Comparison of ENCODE assay signal across 9 cellular contexts in the genomic region with DNA sequence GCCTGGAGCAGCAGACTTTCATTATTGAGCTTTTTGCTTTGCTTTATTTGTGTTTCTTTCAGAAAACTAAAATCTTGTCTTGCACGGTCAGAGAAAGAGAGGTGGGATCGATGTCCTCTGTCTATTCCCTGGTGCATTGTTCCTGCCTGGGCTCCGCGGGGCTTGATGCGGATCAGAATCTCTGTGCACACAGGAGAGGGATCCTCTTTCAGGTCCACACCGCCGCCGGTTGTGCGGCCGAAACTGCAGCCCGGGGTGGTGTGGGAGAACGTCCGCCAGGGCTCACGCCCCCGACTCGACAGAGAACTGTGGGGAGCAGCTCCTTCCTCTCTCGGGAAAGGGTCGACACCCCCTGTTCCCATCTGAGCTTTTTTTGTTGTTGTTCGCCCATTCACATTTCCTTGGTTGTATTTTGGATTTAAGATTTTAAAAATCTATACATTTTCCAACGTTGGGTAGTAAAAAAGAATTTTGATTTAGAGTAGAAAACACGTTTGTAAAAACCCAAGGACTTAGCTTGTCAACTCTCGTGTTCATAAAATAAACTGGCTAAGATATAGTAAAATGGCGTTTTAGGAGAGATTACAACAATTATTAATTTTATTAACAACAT. TPM values are rescaled to one million over a fixed set of nuclear protein-coding genes. Genes with fewer than 3 reads are reported as not detected.
A peak's percentile ranks its signal among the peaks of the same experiment; 100 is the strongest.
DNase-seq lines count a peak whose midpoint lies in the region; TF ChIP-seq lines count a peak whose summit lies in the region.
"Had no signal": no experiment of that assay in that cellular context is flagged by ENCODE, and none has a peak within 500 bp of the region (broad histone marks: within the 10 kb centered on the region; RNA-seq: fewer than 3 reads in every experiment).

No MANE protein-coding gene starts in this region.

- H3K4me1 ChIP-seq in mononuclear cell (ENCODE audit: insufficient read depth, low read length) (peaks cover 11% of the 10 kb centered on the region), BE2C (no peaks in the 10 kb centered on the region)
- H3K4me1 ChIP-seq: thyroid gland had no signal

- H3K4me3 ChIP-seq in mononuclear cell (ENCODE audit: low read length) (peak overlapping the region; percentile 42), BE2C (ENCODE audit: low read depth, low read length) (no peak overlapping the region)
- H3K4me3 ChIP-seq: thyroid gland had no signal

- DNase-seq in ELF-1 (ENCODE audit: low read depth, low spot score) (peak; percentile 73), NCI-H146 (lab: John Stamatoyannopoulos, UW) (peak; percentile 96), ecto neural progenitor cell (ENCODE audit: low spot score) (peak; percentile 83), BE2C (no peak), DMS 273 (lab: John Stamatoyannopoulos, UW; ENCODE audit: unreplicated experiment) (no peak), T1000 (lab: John Stamatoyannopoulos, UW) (no peak), foreskin melanocyte (no peak)

- no peak for TF ChIP-seq CTCF in BE2C (IDR thresholded peaks at IDR 0.05; ENCODE audit: low read depth, low read length)

- peaks cover 18% of the 10 kb centered on the region for H3K27me3 ChIP-seq in mononuclear cell (ENCODE audit: insufficient read depth, low read length)
- no peaks in the 10 kb centered on the region for H3K27me3 ChIP-seq in BE2C
- H3K27me3 ChIP-seq: thyroid gland had no signal

- H3K9me3 ChIP-seq in mononuclear cell (ENCODE audit: low read depth, low read length) (no peaks in the 10 kb centered on the region), BE2C (no peaks in the 10 kb centered on the region)
- H3K9me3 ChIP-seq: thyroid gland had no signal

- H3K36me3 ChIP-seq in BE2C: no peaks in the 10 kb centered on the region
- H3K36me3 ChIP-seq: thyroid gland had no signal

RNA-seq across cellular contexts. Expression of gene ZNF516, which starts 23.6 kb away (rescaled TPM):
- total RNA-seq in mononuclear cell: 27.7 TPM
- 11.1 TPM for polyA plus RNA-seq in BE2C (2012; ENCODE audit: insufficient read depth, insufficient read length, low read depth)

Comparison
In these comparisons a context has a peak if more than half of its experiments do, and no peak if none do; other contexts are left out.
1. DNase-seq: peak in ELF-1 (single experiment), NCI-H146 (single experiment) and ecto neural progenitor cell (single experiment); none in BE2C (single experiment), DMS 273 (single experiment), T1000 (single experiment) and foreskin melanocyte (single experiment).